10 cellular contexts compared by ENCODE assay signal in the genomic region with DNA sequence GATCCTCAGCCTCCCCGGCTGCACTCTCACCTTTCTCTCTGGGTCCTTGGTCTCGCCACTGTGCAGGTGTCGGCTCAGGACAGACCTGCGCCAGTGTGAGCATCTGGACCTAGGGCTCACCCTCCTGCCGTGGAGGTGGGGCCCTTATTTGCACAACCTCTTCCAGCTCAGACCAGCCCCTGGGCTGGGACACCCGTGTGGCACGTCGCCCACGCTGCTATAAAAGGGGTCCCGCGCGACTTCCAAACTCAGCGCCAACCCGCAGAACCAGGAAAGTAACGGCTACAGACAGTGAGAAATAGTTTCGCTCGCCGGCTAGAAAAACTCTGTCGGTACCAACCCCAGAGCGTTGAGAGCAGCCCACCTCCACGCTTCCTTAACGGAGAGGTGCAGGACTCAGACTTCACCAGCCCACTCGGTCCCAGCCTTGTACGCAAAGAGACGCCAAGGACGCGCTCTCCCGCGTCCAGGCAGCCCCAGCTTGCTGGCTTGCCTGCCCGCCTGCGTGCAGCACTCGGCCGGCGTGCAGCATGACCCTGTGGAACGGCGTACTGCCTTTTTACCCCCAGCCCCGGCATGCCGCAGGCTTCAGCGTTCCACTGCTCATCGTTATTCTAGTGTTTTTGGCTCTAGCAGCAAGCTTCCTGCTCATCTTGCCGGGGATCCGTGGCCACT. TPM values are rescaled to one million over a fixed set of nuclear protein-coding genes. Genes with fewer than 3 reads are reported as not detected.
DNase-seq lines count a peak whose midpoint lies in the region; ATAC-seq and TF ChIP-seq lines count a peak whose summit lies in the region.
"Had no signal": no experiment of that assay in that cellular context is flagged by ENCODE, and none has a peak within 500 bp of the region (broad histone marks: within the 10 kb centered on the region; RNA-seq: fewer than 3 reads in every experiment).

A gene (minus strand): TSS at position 97 of the 675 bp plus-strand sequence. CDS start 761 bp downstream, outside the sequence.
A gene (plus strand): TSS at position 251 of the 675 bp plus-strand sequence. CDS start 280 bp downstream, at position 531.

- peaks cover 80% of the 10 kb centered on the region for H3K27me3 Mint-ChIP-seq in activated CD8-positive, alpha-beta T cell treated with anti-CD3 and anti-CD28 coated beads for 36 hours
- peaks cover 80% of the 10 kb centered on the region for H3K27me3 Mint-ChIP-seq in activated CD8-positive, alpha-beta T cell treated with anti-CD3 and anti-CD28 coated beads, Interleukin-2, amount 10 ng/mL, durations not matched to agents 7 days and 5 days (ENCODE audit: low read depth)
- peaks cover 83% of the 10 kb centered on the region for H3K27me3 Mint-ChIP-seq in activated CD8-positive, alpha-beta memory T cell treated with anti-CD3 and anti-CD28 coated beads, Interleukin-2, amount 10 ng/mL, durations not matched to agents 7 days and 5 days

- CTCF ChIA-PET in activated CD8-positive, alpha-beta T cell treated with anti-CD3 and anti-CD28 coated beads for 36 hours (lab: Charles Lee): interaction anchor here (1.2 kb wide), 1 partner anchor 13 kb away, joined by 4 read pairs; no protein-coding TSS in a partner anchor
- CTCF ChIA-PET in activated CD8-positive, alpha-beta T cell treated with anti-CD3 and anti-CD28 coated beads, Interleukin-2, amount 10 ng/mL, durations not matched to agents 7 days and 5 days (lab: Charles Lee): interaction anchor here (1.4 kb wide), 1 partner anchor 13 kb away, joined by 3 read pairs; no protein-coding TSS in a partner anchor
- CTCF ChIA-PET in activated CD8-positive, alpha-beta memory T cell treated with anti-CD3 and anti-CD28 coated beads, Interleukin-2, amount 10 ng/mL, durations not matched to agents 7 days and 5 days (lab: Charles Lee): interaction anchor here (1.2 kb wide), 1 partner anchor 17 kb away, joined by 3 read pairs; no protein-coding TSS in a partner anchor

- no peak within 1 kb of the TSS for H3K27ac Mint-ChIP-seq in activated CD8-positive, alpha-beta T cell treated with anti-CD3 and anti-CD28 coated beads for 36 hours
- H3K27ac Mint-ChIP-seq in activated CD8-positive, alpha-beta T cell treated with anti-CD3 and anti-CD28 coated beads, Interleukin-2, amount 10 ng/mL, durations not matched to agents 7 days and 5 days: no peak within 1 kb of the TSS
- H3K27ac Mint-ChIP-seq in stimulated activated effector memory CD8-positive, alpha-beta T cell treated with anti-CD3 and anti-CD28 coated beads, Interleukin-12 subunit alpha, Interleukin-12 subunit beta, amount 100 ng/mL, for 72 hours: no peak within 1 kb of the TSS
- no peak within 1 kb of the TSS for H3K27ac Mint-ChIP-seq in activated CD8-positive, alpha-beta memory T cell treated with anti-CD3 and anti-CD28 coated beads, Interleukin-2, amount 10 ng/mL, durations not matched to agents 7 days and 5 days
- H3K27ac Mint-ChIP-seq: CD14-positive monocyte had no signal

- H3K4me3 Mint-ChIP-seq in activated CD8-positive, alpha-beta T cell treated with anti-CD3 and anti-CD28 coated beads for 36 hours: peak within 1 kb of the TSS; percentile 15
- H3K4me3 Mint-ChIP-seq in activated CD8-positive, alpha-beta T cell treated with anti-CD3 and anti-CD28 coated beads, Interleukin-2, amount 10 ng/mL, durations not matched to agents 7 days and 5 days: no peak within 1 kb of the TSS
- peak within 1 kb of the TSS; percentile 28 for H3K4me3 Mint-ChIP-seq in stimulated activated effector memory CD8-positive, alpha-beta T cell treated with anti-CD3 and anti-CD28 coated beads, Interleukin-12 subunit alpha, Interleukin-12 subunit beta, amount 100 ng/mL, for 72 hours
- no peak within 1 kb of the TSS for H3K4me3 Mint-ChIP-seq in activated CD8-positive, alpha-beta memory T cell treated with anti-CD3 and anti-CD28 coated beads, Interleukin-2, amount 10 ng/mL, durations not matched to agents 7 days and 5 days

- H3K36me3 ChIP-seq in SU-DHL-6 (ENCODE audit: low read length) (no peaks in the 10 kb centered on the region), iPS-15b (ENCODE audit: control insufficient read depth, insufficient read depth, low read length) (no peaks in the 10 kb centered on the region)

- TF ChIP-seq CTCF in activated CD8-positive, alpha-beta T cell treated with anti-CD3 and anti-CD28 coated beads for 36 hours (IDR thresholded peaks at IDR 0.05): no peak
- TF ChIP-seq CTCF in SU-DHL-6 (IDR thresholded peaks at IDR 0.05; ENCODE audit: insufficient read depth, low read length, poor library complexity, severe bottlenecking): no peak

- H3K9me3 ChIP-seq in SU-DHL-6 (ENCODE audit: insufficient read depth, low read length): no peaks in the 10 kb centered on the region
- H3K9me3 ChIP-seq in iPS-15b (ENCODE audit: control insufficient read depth, insufficient read depth, low read length): no peaks in the 10 kb centered on the region

- H3K4me1 ChIP-seq in iPS-15b (ENCODE audit: control insufficient read depth, insufficient read depth, low read length): no peaks in the 10 kb centered on the region

- H3K9me3 Mint-ChIP-seq in activated CD8-positive, alpha-beta T cell treated with anti-CD3 and anti-CD28 coated beads for 36 hours: no peaks in the 10 kb centered on the region
- H3K9me3 Mint-ChIP-seq in activated CD8-positive, alpha-beta T cell treated with anti-CD3 and anti-CD28 coated beads, Interleukin-2, amount 10 ng/mL, durations not matched to agents 7 days and 5 days (ENCODE audit: insufficient read depth): no peaks in the 10 kb centered on the region
- no peaks in the 10 kb centered on the region for H3K9me3 Mint-ChIP-seq in stimulated activated effector memory CD8-positive, alpha-beta T cell treated with anti-CD3 and anti-CD28 coated beads, Interleukin-12 subunit alpha, Interleukin-12 subunit beta, amount 100 ng/mL, for 72 hours
- no peaks in the 10 kb centered on the region for H3K9me3 Mint-ChIP-seq in activated CD8-positive, alpha-beta memory T cell treated with anti-CD3 and anti-CD28 coated beads, Interleukin-2, amount 10 ng/mL, durations not matched to agents 7 days and 5 days (ENCODE audit: low read depth)

- H3K27ac ChIP-seq in SU-DHL-6 (ENCODE audit: low read depth, low read length): no peak within 1 kb of the TSS

- H3K9me2 ChIP-seq in SU-DHL-6 (replicated peaks; ENCODE audit: insufficient read depth, low read length): no peaks in the 10 kb centered on the region

- no peak within 1 kb of the TSS for H2AFZ ChIP-seq in SU-DHL-6 (ENCODE audit: low read depth, low read length, severe bottlenecking)

- intact Hi-C loops in activated CD8-positive, alpha-beta T cell treated with anti-CD3 and anti-CD28 coated beads for 36 hours (cut with micrococcal nuclease): no loop called here

- H3K4me3 ChIP-seq in SU-DHL-6 (ENCODE audit: insufficient read depth, low read length, poor library complexity, severe bottlenecking) (no peak within 1 kb of the TSS), iPS-15b (ENCODE audit: low read depth, low read length) (peak within 1 kb of the TSS; percentile 42)

- POLR2A ChIA-PET in activated CD8-positive, alpha-beta T cell treated with anti-CD3 and anti-CD28 coated beads for 36 hours (lab: Charles Lee): no interaction called here
- POLR2A ChIA-PET in activated CD8-positive, alpha-beta T cell treated with anti-CD3 and anti-CD28 coated beads, Interleukin-2, amount 10 ng/mL, durations not matched to agents 7 days and 5 days (lab: Charles Lee): no interaction called here

- H4K20me1 ChIP-seq in SU-DHL-6 (ENCODE audit: low read depth, low read length): no peaks in the 10 kb centered on the region

- H3K4me1 Mint-ChIP-seq in activated CD8-positive, alpha-beta T cell treated with anti-CD3 and anti-CD28 coated beads for 36 hours (ENCODE audit: low read depth): peaks cover 48% of the 10 kb centered on the region
- peaks cover 32% of the 10 kb centered on the region for H3K4me1 Mint-ChIP-seq in activated CD8-positive, alpha-beta T cell treated with anti-CD3 and anti-CD28 coated beads, Interleukin-2, amount 10 ng/mL, durations not matched to agents 7 days and 5 days (ENCODE audit: low read depth)
- H3K4me1 Mint-ChIP-seq in stimulated activated effector memory CD8-positive, alpha-beta T cell treated with anti-CD3 and anti-CD28 coated beads, Interleukin-12 subunit alpha, Interleukin-12 subunit beta, amount 100 ng/mL, for 72 hours: peaks cover 60% of the 10 kb centered on the region
- H3K4me1 Mint-ChIP-seq in activated CD8-positive, alpha-beta memory T cell treated with anti-CD3 and anti-CD28 coated beads, Interleukin-2, amount 10 ng/mL, durations not matched to agents 7 days and 5 days: peaks cover 32% of the 10 kb centered on the region

- H3K27me3 ChIP-seq in SU-DHL-6 (ENCODE audit: low read length): no peaks in the 10 kb centered on the region
- peaks cover 92% of the 10 kb centered on the region for H3K27me3 ChIP-seq in iPS-15b (ENCODE audit: control insufficient read depth, insufficient read depth, low read length)

- H3K36me3 Mint-ChIP-seq in activated CD8-positive, alpha-beta T cell treated with anti-CD3 and anti-CD28 coated beads for 36 hours (ENCODE audit: low read depth): no peaks in the 10 kb centered on the region
- H3K36me3 Mint-ChIP-seq in activated CD8-positive, alpha-beta T cell treated with anti-CD3 and anti-CD28 coated beads, Interleukin-2, amount 10 ng/mL, durations not matched to agents 7 days and 5 days (ENCODE audit: low read depth): no peaks in the 10 kb centered on the region
- no peaks in the 10 kb centered on the region for H3K36me3 Mint-ChIP-seq in stimulated activated effector memory CD8-positive, alpha-beta T cell treated with anti-CD3 and anti-CD28 coated beads, Interleukin-12 subunit alpha, Interleukin-12 subunit beta, amount 100 ng/mL, for 72 hours
- H3K36me3 Mint-ChIP-seq in activated CD8-positive, alpha-beta memory T cell treated with anti-CD3 and anti-CD28 coated beads, Interleukin-2, amount 10 ng/mL, durations not matched to agents 7 days and 5 days: no peaks in the 10 kb centered on the region

- H3F3A ChIP-seq in SU-DHL-6 (ENCODE audit: insufficient read depth): no peaks in the 10 kb centered on the region

- DNase-seq in activated CD8-positive, alpha-beta T cell treated with anti-CD3 and anti-CD28 coated beads for 36 hours: no peak
- DNase-seq in activated CD8-positive, alpha-beta T cell treated with anti-CD3 and anti-CD28 coated beads, Interleukin-2, amount 10 ng/mL, durations not matched to agents 7 days and 5 days: no peak
- no peak for DNase-seq in stimulated activated effector memory CD8-positive, alpha-beta T cell treated with anti-CD3 and anti-CD28 coated beads, Interleukin-12 subunit alpha, Interleukin-12 subunit beta, amount 100 ng/mL, for 72 hours (ENCODE audit: low spot score in 2 of 2)
- DNase-seq in NOMO-1 treated with dmso at 0.1 percent for 144 hours (lab: John Stamatoyannopoulos, UW; ENCODE audit: unreplicated experiment) (no peak), activated gamma-delta T cell (lab: John Stamatoyannopoulos, UW) (no peak)
- no peak for DNase-seq in activated CD8-positive, alpha-beta memory T cell treated with anti-CD3 and anti-CD28 coated beads, Interleukin-2, amount 10 ng/mL, durations not matched to agents 7 days and 5 days
- DNase-seq: SHP77 had no signal

- ATAC-seq in activated CD8-positive, alpha-beta T cell treated with anti-CD3 and anti-CD28 coated beads for 36 hours: no peak
- no peak for ATAC-seq in activated CD8-positive, alpha-beta T cell treated with anti-CD3 and anti-CD28 coated beads, Interleukin-2, amount 10 ng/mL, durations not matched to agents 7 days and 5 days
- no peak for ATAC-seq in stimulated activated effector memory CD8-positive, alpha-beta T cell treated with anti-CD3 and anti-CD28 coated beads, Interleukin-12 subunit alpha, Interleukin-12 subunit beta, amount 100 ng/mL, for 72 hours
- no peak for ATAC-seq in activated CD8-positive, alpha-beta memory T cell treated with anti-CD3 and anti-CD28 coated beads, Interleukin-2, amount 10 ng/mL, durations not matched to agents 7 days and 5 days

- H3K9ac ChIP-seq in SU-DHL-6 (ENCODE audit: low read length) (no peak within 1 kb of the TSS), iPS-15b (ENCODE audit: low read depth, low read length) (no peak within 1 kb of the TSS)

- peak within 1 kb of the TSS; percentile 17 for H3K4me2 ChIP-seq in SU-DHL-6 (ENCODE audit: low read depth, low read length, poor library complexity, severe bottlenecking)

- no peaks in the 10 kb centered on the region for H3K79me2 ChIP-seq in SU-DHL-6 (ENCODE audit: insufficient read depth, low read length)

RNA-seq across cellular contexts. Expression of the first gene that starts in this region (rescaled TPM):
- total RNA-seq in activated CD8-positive, alpha-beta T cell treated with anti-CD3 and anti-CD28 coated beads for 36 hours: under 1 TPM; 0.05 to 0.18 TPM
- not detected for total RNA-seq in activated CD8-positive, alpha-beta T cell treated with anti-CD3 and anti-CD28 coated beads, Interleukin-2, amount 10 ng/mL, durations not matched to agents 7 days and 5 days
- not detected for total RNA-seq in activated CD8-positive, alpha-beta memory T cell treated with anti-CD3 and anti-CD28 coated beads, Interleukin-2, amount 10 ng/mL, durations not matched to agents 7 days and 5 days

RNA-seq across cellular contexts. Expression of the second gene that starts in this region (rescaled TPM):
- not detected for total RNA-seq in activated CD8-positive, alpha-beta T cell treated with anti-CD3 and anti-CD28 coated beads for 36 hours
- not detected for total RNA-seq in activated CD8-positive, alpha-beta T cell treated with anti-CD3 and anti-CD28 coated beads, Interleukin-2, amount 10 ng/mL, durations not matched to agents 7 days and 5 days
- total RNA-seq in activated CD8-positive, alpha-beta memory T cell treated with anti-CD3 and anti-CD28 coated beads, Interleukin-2, amount 10 ng/mL, durations not matched to agents 7 days and 5 days: not detected

Comparison
In these comparisons a context has a peak if more than half of its experiments do, and no peak if none do; other contexts are left out.
1. H3K4me3 Mint-ChIP-seq: peak in activated CD8-positive, alpha-beta T cell treated with anti-CD3 and anti-CD28 coated beads for 36 hours (single experiment) and stimulated activated effector memory CD8-positive, alpha-beta T cell treated with anti-CD3 and anti-CD28 coated beads, Interleukin-12 subunit alpha, Interleukin-12 subunit beta, amount 100 ng/mL, for 72 hours (single experiment); none in activated CD8-positive, alpha-beta T cell treated with anti-CD3 and anti-CD28 coated beads, Interleukin-2, amount 10 ng/mL, durations not matched to agents 7 days and 5 days (single experiment) and activated CD8-positive, alpha-beta memory T cell treated with anti-CD3 and anti-CD28 coated beads, Interleukin-2, amount 10 ng/mL, durations not matched to agents 7 days and 5 days (single experiment).